ENCODE assay signal across 13 cellular contexts in the genomic region with DNA sequence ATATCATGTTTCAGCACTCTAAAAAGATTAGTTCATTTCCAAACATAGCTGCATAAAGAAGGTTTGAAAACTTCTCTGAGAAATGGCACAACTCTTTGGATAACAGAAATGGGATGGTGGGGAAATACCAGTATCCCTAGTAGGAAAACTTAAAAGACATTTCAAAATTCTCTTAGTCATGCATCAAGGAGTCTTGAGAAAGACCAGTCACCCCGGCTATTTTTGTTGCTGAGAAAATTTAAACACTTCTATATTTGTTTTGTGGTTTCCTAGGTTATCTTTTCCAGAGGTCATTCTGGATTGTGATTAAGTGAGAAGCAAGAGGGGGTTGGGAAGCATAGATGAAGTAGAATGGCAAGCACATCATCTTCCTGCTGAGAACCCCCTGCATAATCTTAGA.
DNase-seq lines count a peak whose midpoint lies in the region; ATAC-seq, FAIRE-seq and TF ChIP-seq lines count a peak whose summit lies in the region.
"Had no signal": no experiment of that assay in that cellular context is flagged by ENCODE, and none has a peak within 500 bp of the region (broad histone marks: within the 10 kb centered on the region; RNA-seq: fewer than 3 reads in every experiment).

No MANE protein-coding gene starts in this region.

- H3K4me3 ChIP-seq in fibroblast of mammary gland (ENCODE audit: control insufficient read depth, low read depth, low read length) (no peak overlapping the region), skeletal muscle cell (ENCODE audit: low read depth, low read length) (no peak overlapping the region)

- FAIRE-seq in frontal cortex (lab: Jason Lieb, UNC): no peak
- FAIRE-seq: HTR-8/SVneo had no signal

- ATAC-seq in GM18519 (IDR thresholded peaks at IDR 0.05; ENCODE audit: low FRiP score, unreplicated experiment) (no peak), GM21737 (IDR thresholded peaks at IDR 0.05; ENCODE audit: unreplicated experiment) (no peak)
- ATAC-seq: Right ventricle myocardium inferior had no signal

- TF ChIP-seq CTCF in fibroblast of mammary gland (conservative IDR thresholded peaks at IDR 0.05; ENCODE audit: control insufficient read depth, insufficient read depth, low read depth, low read length): no peak

- DNase-seq in GM03348 (ENCODE audit: low spot score) (peak; percentile 60), RPMI7951 (ENCODE audit: low read depth) (peak; percentile 90), fibroblast of mammary gland (ENCODE audit: low read depth) (peak; percentile 91), skeletal muscle cell (ENCODE audit: low read depth) (peak; percentile 60), frontal cortex (ENCODE audit: low spot score in 2 of 2) (no peak)
- DNase-seq: activated naive CD4-positive, alpha-beta T cell treated with Interleukin-2 at 50 U/mL for 16 hours; DMS79; NCI-H2029; stimulated activated naive CD4-positive, alpha-beta T cell treated with Interleukin-2 at 50 U/mL for 16 hours had no signal

Comparison
In these comparisons a context has a peak if more than half of its experiments do, and no peak if none do; other contexts are left out.
1. DNase-seq: peak in GM03348 (single experiment), RPMI7951 (single experiment), fibroblast of mammary gland (single experiment) and skeletal muscle cell (single experiment); none in frontal cortex (0 of 2).